Comparison of ENCODE assay signal across 8 cellular contexts in genomic region chr12:28190321-28191017, GRCh38. TPM values are rescaled to one million over a fixed set of nuclear protein-coding genes. Genes with fewer than 3 reads are reported as not detected.
DNase-seq lines count a peak whose midpoint lies in the region; ATAC-seq and TF ChIP-seq lines count a peak whose summit lies in the region.

Gene CCDC91, plus strand, starts transcription at chr12:28190456. Its CDS starts 66,760 bp downstream, at chr12:28257216.

- no peaks in the 10 kb centered on the region for H3K27me3 Mint-ChIP-seq in type B pancreatic cell

- H3K27ac ChIP-seq in cardiac muscle cell = peak within 1 kb of the TSS; percentile 90

- peaks cover 44% of the 10 kb centered on the region for H3K36me3 Mint-ChIP-seq in type B pancreatic cell

- H3K4me1 Mint-ChIP-seq in type B pancreatic cell (ENCODE audit: unreplicated experiment) = peaks cover 8% of the 10 kb centered on the region

- H3K9me3 ChIP-seq in cardiac muscle cell (ENCODE audit: low read depth) = no peaks in the 10 kb centered on the region

- peak within 1 kb of the TSS; percentile 96 for H3K27ac Mint-ChIP-seq in type B pancreatic cell

- H3K4me3 Mint-ChIP-seq in type B pancreatic cell = peak within 1 kb of the TSS; percentile 93

- peak within 1 kb of the TSS; percentile 73 for H3K4me3 ChIP-seq in GM12865 (ENCODE audit: low read depth, low read length)
- peak within 1 kb of the TSS; percentile 89 for H3K4me3 ChIP-seq in NB4 (ENCODE audit: low read depth, low read length)
- peak within 1 kb of the TSS; percentile 66 for H3K4me3 ChIP-seq in cardiac muscle cell

- H3K4me1 ChIP-seq in cardiac muscle cell (ENCODE audit: low read depth) = no peaks in the 10 kb centered on the region

- peaks cover 8% of the 10 kb centered on the region for H3K9me3 Mint-ChIP-seq in type B pancreatic cell

- H3K27me3 ChIP-seq in cardiac muscle cell = no peaks in the 10 kb centered on the region

- DNase-seq in GM12865 (ENCODE audit: low read depth) = peak; percentile 91
- DNase-seq in NB4 (ENCODE audit: low read depth) = peak; percentile 94
- peak; percentile 84 for DNase-seq in SW 1271 (lab: John Stamatoyannopoulos, UW)
- DNase-seq in activated naive CD8-positive, alpha-beta T cell treated with anti-CD3 and anti-CD28 coated beads, Interleukin-2, amount 50 U/mL, for 16 hours (ENCODE audit: low read depth, low spot score) = peak; percentile 67
- DNase-seq in cardiac muscle cell (ENCODE audit: low read depth in 1 of 2, low spot score in 1 of 2) = peak; percentile 89 to 90
- peak; percentile 71 for DNase-seq in pons (ENCODE audit: low spot score)
- peak; percentile 87 for DNase-seq in type B pancreatic cell (ENCODE audit: extremely low spot score, unreplicated experiment)

- no peaks in the 10 kb centered on the region for H3K36me3 ChIP-seq in cardiac muscle cell

- no peak for TF ChIP-seq CTCF in GM12865 (IDR thresholded peaks at IDR 0.05; ENCODE audit: insufficient read depth, low read depth, low read length, missing control alignments)
- no peak for TF ChIP-seq CTCF in NB4 (IDR thresholded peaks at IDR 0.05; ENCODE audit: low read depth, low read length)
- TF ChIP-seq CTCF in cardiac muscle cell (IDR thresholded peaks at IDR 0.05; ENCODE audit: low read depth, low read length) = no peak
- peak; percentile 27 for TF ChIP-seq CTCF in type B pancreatic cell (conservative IDR thresholded peaks at IDR 0.05)

- peak; percentile 92 for ATAC-seq in HG02588 (IDR thresholded peaks at IDR 0.05; ENCODE audit: unreplicated experiment)

- TF ChIP-seq POLR2A in NB4 (IDR thresholded peaks at IDR 0.05; ENCODE audit: extremely low read depth, insufficient read length) = peak; percentile 82

RNA-seq across cellular contexts. Expression of gene CCDC91, which starts in this region (rescaled TPM):
- 10.9 and 13.9 TPM in 2 replicates for total RNA-seq in cardiac muscle cell
- 25.5 and 26.3 TPM in 2 replicates for polyA plus RNA-seq in cardiac muscle cell
- 23.2 and 27.4 TPM in 2 replicates for total RNA-seq in type B pancreatic cell (ENCODE audit: low replicate concordance)

Comparison
In these comparisons a context has a peak if more than half of its experiments do, and no peak if none do; other contexts are left out.
1. Peak in every context shown above with its lines: DNase-seq, ATAC-seq, H3K4me3 ChIP-seq and H3K27ac ChIP-seq.